ENCODE assay signal across 10 cellular contexts in genomic region chr20:57439432-57439831, GRCh38. TPM values are rescaled to one million over a fixed set of nuclear protein-coding genes. Genes with fewer than 3 reads are reported as not detected.
DNase-seq lines count a peak whose midpoint lies in the region; ATAC-seq and TF ChIP-seq lines count a peak whose summit lies in the region.
"Had no signal": no experiment of that assay in that cellular context is flagged by ENCODE, and none has a peak within 500 bp of the region (broad histone marks: within the 10 kb centered on the region; RNA-seq: fewer than 3 reads in every experiment).

No MANE protein-coding gene starts in this region.

- no peaks in the 10 kb centered on the region for H3K27me3 Mint-ChIP-seq in stimulated activated naive CD8-positive, alpha-beta T cell treated with anti-CD3 and anti-CD28 coated beads, Interleukin-15, amount 100 ng/mL, for 72 hours
- peaks cover 7% of the 10 kb centered on the region for H3K27me3 Mint-ChIP-seq in brain

- DNase-seq in stimulated activated naive CD8-positive, alpha-beta T cell treated with anti-CD3 and anti-CD28 coated beads, Interleukin-15, amount 100 ng/mL, for 72 hours = no peak
- DNase-seq in stimulated activated naive CD8-positive, alpha-beta T cell treated with anti-CD3 and anti-CD28 coated beads, Interleukin-15, Interleukin-2, amounts not matched to agents 100 U/mL and 50 U/mL, for 24 hours = no peak
- peak; percentile 70 for DNase-seq in medulla oblongata (ENCODE audit: extremely low spot score)
- no peak for DNase-seq in activated naive CD4-positive, alpha-beta T cell treated with Interleukin-2 at 50 U/mL for 16 hours
- DNase-seq in superior temporal gyrus (ENCODE audit: extremely low spot score) = no peak
- DNase-seq: activated CD8-positive, alpha-beta T cell treated with anti-CD3 and anti-CD28 coated beads, Interleukin-2, amount 10 ng/mL, durations not matched to agents 7 days and 5 days; NCI-H524 treated with DMSO at 0.1 percent for 48 hours had no signal

- H3K4me1 Mint-ChIP-seq in stimulated activated naive CD8-positive, alpha-beta T cell treated with anti-CD3 and anti-CD28 coated beads, Interleukin-15, amount 100 ng/mL, for 72 hours = peaks cover 28% of the 10 kb centered on the region
- peaks cover 64% of the 10 kb centered on the region for H3K4me1 Mint-ChIP-seq in brain

- no peaks in the 10 kb centered on the region for H3K36me3 Mint-ChIP-seq in brain

- H3K9me3 Mint-ChIP-seq in stimulated activated naive CD8-positive, alpha-beta T cell treated with anti-CD3 and anti-CD28 coated beads, Interleukin-15, amount 100 ng/mL, for 72 hours = no peaks in the 10 kb centered on the region
- H3K9me3 Mint-ChIP-seq in brain = peaks cover 3 to 20% (median 7%) of the 10 kb centered on the region in 5 experiments

- H3K4me3 Mint-ChIP-seq in stimulated activated naive CD8-positive, alpha-beta T cell treated with anti-CD3 and anti-CD28 coated beads, Interleukin-15, amount 100 ng/mL, for 72 hours = no peak overlapping the region
- no peak overlapping the region for H3K4me3 Mint-ChIP-seq in brain
- H3K4me3 Mint-ChIP-seq: activated CD8-positive, alpha-beta T cell treated with anti-CD3 and anti-CD28 coated beads, Interleukin-2, amount 10 ng/mL, durations not matched to agents 7 days and 5 days had no signal

- TF ChIP-seq CTCF in brain (conservative IDR thresholded peaks at IDR 0.05) = no peak

- H3K27ac Mint-ChIP-seq in stimulated activated naive CD8-positive, alpha-beta T cell treated with anti-CD3 and anti-CD28 coated beads, Interleukin-15, amount 100 ng/mL, for 72 hours = peak overlapping the region in 1 of 2 donors; percentile 52
- peak overlapping the region in 4 of 5 experiments; percentile 41 to 96 (median 90) for H3K27ac Mint-ChIP-seq in brain
- H3K27ac Mint-ChIP-seq: activated CD8-positive, alpha-beta T cell treated with anti-CD3 and anti-CD28 coated beads, Interleukin-2, amount 10 ng/mL, durations not matched to agents 7 days and 5 days had no signal

- peak; percentile 30 for ATAC-seq in stimulated activated naive CD8-positive, alpha-beta T cell treated with anti-CD3 and anti-CD28 coated beads, Interleukin-15, amount 100 ng/mL, for 72 hours
- no peak for ATAC-seq in stimulated activated naive CD8-positive, alpha-beta T cell treated with anti-CD3 and anti-CD28 coated beads, Interleukin-15, Interleukin-2, amounts not matched to agents 100 U/mL and 50 U/mL, for 24 hours
- ATAC-seq in HG02798 (IDR thresholded peaks at IDR 0.05; ENCODE audit: poor library complexity, unreplicated experiment) = no peak
- ATAC-seq in GM21515 (IDR thresholded peaks at IDR 0.05; ENCODE audit: unreplicated experiment) = no peak
- ATAC-seq: activated CD8-positive, alpha-beta T cell treated with anti-CD3 and anti-CD28 coated beads, Interleukin-2, amount 10 ng/mL, durations not matched to agents 7 days and 5 days had no signal

RNA-seq across cellular contexts. Expression of gene RBM38, which starts 48.2 kb away (rescaled TPM):
- 74.8 TPM for polyA plus RNA-seq in brain (ENCODE audit: insufficient read depth, low read depth, low replicate concordance)
